ENCODE assay signal across 8 cellular contexts in genomic region chr2:72149556-72150156, GRCh38. TPM values are rescaled to one million over a fixed set of nuclear protein-coding genes. Genes with fewer than 3 reads are reported as not detected.
DNase-seq lines count a peak whose midpoint lies in the region; ATAC-seq, FAIRE-seq and TF ChIP-seq lines count a peak whose summit lies in the region.

No MANE protein-coding gene starts in this region.

- no peak for TF ChIP-seq CTCF in cardiac muscle cell (IDR thresholded peaks at IDR 0.05; ENCODE audit: low read depth, low read length)

- H3K9me3 Mint-ChIP-seq in activated CD4-positive, alpha-beta memory T cell treated with anti-CD3 and anti-CD28 coated beads, Interleukin-2, amount 10 ng/mL, durations not matched to agents 7 days and 5 days, result no peaks in the 10 kb centered on the region

- peaks cover 66% of the 10 kb centered on the region for H3K27me3 ChIP-seq in cardiac muscle cell
- H3K27me3 ChIP-seq in rectal smooth muscle tissue (ENCODE audit: control insufficient read depth, insufficient read depth, low read length), result peaks cover 31% of the 10 kb centered on the region

- H3K9ac ChIP-seq in rectal smooth muscle tissue (ENCODE audit: low read length), result no peak overlapping the region

- no peaks in the 10 kb centered on the region for H3K9me3 ChIP-seq in cardiac muscle cell (ENCODE audit: low read depth)

- ATAC-seq in GM18861 (IDR thresholded peaks at IDR 0.05; ENCODE audit: unreplicated experiment), result no peak

- peaks cover 61% of the 10 kb centered on the region for H3K27me3 Mint-ChIP-seq in activated CD4-positive, alpha-beta memory T cell treated with anti-CD3 and anti-CD28 coated beads, Interleukin-2, amount 10 ng/mL, durations not matched to agents 7 days and 5 days

- peak overlapping the region; percentile 58 for H3K4me3 Mint-ChIP-seq in activated CD4-positive, alpha-beta memory T cell treated with anti-CD3 and anti-CD28 coated beads, Interleukin-2, amount 10 ng/mL, durations not matched to agents 7 days and 5 days

- H3K27ac ChIP-seq in cardiac muscle cell, result no peak overlapping the region
- no peak overlapping the region for H3K27ac ChIP-seq in rectal smooth muscle tissue (ENCODE audit: low read depth, low read length)

- H3K36me3 Mint-ChIP-seq in activated CD4-positive, alpha-beta memory T cell treated with anti-CD3 and anti-CD28 coated beads, Interleukin-2, amount 10 ng/mL, durations not matched to agents 7 days and 5 days (ENCODE audit: low read depth), result peaks cover 6% of the 10 kb centered on the region

- peaks cover 4% of the 10 kb centered on the region for H3K4me1 ChIP-seq in cardiac muscle cell (ENCODE audit: low read depth)
- H3K4me1 ChIP-seq in rectal smooth muscle tissue (ENCODE audit: control insufficient read depth, insufficient read depth, low read length), result peaks cover 13% of the 10 kb centered on the region

- FAIRE-seq in GM19239 (lab: Jason Lieb, UNC), result no peak

- CTCF ChIA-PET in activated CD4-positive, alpha-beta memory T cell treated with anti-CD3 and anti-CD28 coated beads, Interleukin-2, amount 10 ng/mL, durations not matched to agents 7 days and 5 days (lab: Charles Lee), result interaction anchor here (0.6 to 1.7 kb wide), 10 partner anchors 12 to 603 kb away, joined by 3 to 26 read pairs (median 3); no protein-coding TSS in a partner anchor

- H3K4me1 Mint-ChIP-seq in activated CD4-positive, alpha-beta memory T cell treated with anti-CD3 and anti-CD28 coated beads, Interleukin-2, amount 10 ng/mL, durations not matched to agents 7 days and 5 days, result peaks cover 34% of the 10 kb centered on the region

- POLR2A ChIA-PET in activated CD4-positive, alpha-beta memory T cell treated with anti-CD3 and anti-CD28 coated beads, Interleukin-2, amount 10 ng/mL, durations not matched to agents 7 days and 5 days (lab: Charles Lee), result no interaction called here

- DNase-seq in NCI-H82 (lab: John Stamatoyannopoulos, UW) (peak; percentile 46), NCI-H82 treated with DMSO at 0.1 percent for 48 hours (lab: John Stamatoyannopoulos, UW; ENCODE audit: unreplicated experiment) (no peak), cardiac muscle cell (ENCODE audit: low read depth in 1 of 2, low spot score in 1 of 2) (peak in 1 of 2 donors; percentile 29), AML-193 (lab: John Stamatoyannopoulos, UW) (no peak), GM19239 (ENCODE audit: insufficient read length, low spot score) (no peak)
- peak; percentile 15 for DNase-seq in activated CD4-positive, alpha-beta memory T cell treated with anti-CD3 and anti-CD28 coated beads, Interleukin-2, amount 10 ng/mL, durations not matched to agents 7 days and 5 days

- H3K27ac Mint-ChIP-seq in activated CD4-positive, alpha-beta memory T cell treated with anti-CD3 and anti-CD28 coated beads, Interleukin-2, amount 10 ng/mL, durations not matched to agents 7 days and 5 days, result no peak overlapping the region

- H3K36me3 ChIP-seq in cardiac muscle cell, result no peaks in the 10 kb centered on the region
- H3K36me3 ChIP-seq in rectal smooth muscle tissue (ENCODE audit: control insufficient read depth, insufficient read depth, low read length), result no peaks in the 10 kb centered on the region

- H3K4me3 ChIP-seq in cardiac muscle cell (peak overlapping the region; percentile 40), rectal smooth muscle tissue (ENCODE audit: low read length) (peak overlapping the region; percentile 84)

RNA-seq across cellular contexts. Expression of gene CYP26B1, which starts 2.0 kb away (rescaled TPM):
- not detected for total RNA-seq in activated CD4-positive, alpha-beta memory T cell treated with anti-CD3 and anti-CD28 coated beads, Interleukin-2, amount 10 ng/mL, durations not matched to agents 7 days and 5 days
- 3.1 and 3.6 TPM in 2 replicates for total RNA-seq in cardiac muscle cell
- 0.65 and 1.2 TPM in 2 replicates for polyA plus RNA-seq in cardiac muscle cell

Comparison
In these comparisons a context has a peak if more than half of its experiments do, and no peak if none do; other contexts are left out.
1. DNase-seq: peak in NCI-H82 (single experiment) and activated CD4-positive, alpha-beta memory T cell treated with anti-CD3 and anti-CD28 coated beads, Interleukin-2, amount 10 ng/mL, durations not matched to agents 7 days and 5 days (single experiment); none in NCI-H82 treated with DMSO at 0.1 percent for 48 hours (single experiment), AML-193 (0 of 2) and GM19239 (single experiment).